23 cellular contexts compared by ENCODE assay signal in genomic region chr7:42614636-42615035, GRCh38.
DNase-seq lines count a peak whose midpoint lies in the region; ATAC-seq, FAIRE-seq and TF ChIP-seq lines count a peak whose summit lies in the region.
"Had no signal": no experiment of that assay in that cellular context is flagged by ENCODE, and none has a peak within 500 bp of the region (broad histone marks: within the 10 kb centered on the region; RNA-seq: fewer than 3 reads in every experiment).

No MANE protein-coding gene starts in this region.

- 100% methylated on average over 1 of the region's 4 CpGs; no CpG with 5 or more reads in 1 of the 2 experiments for WGBS in IMR-90 (ENCODE audit: extremely low coverage in 2 of 2, insufficient read length in 1 of 2), 2 experiments
- 63% methylated on average over 4 of the region's 4 CpGs for WGBS in suprapubic skin
- WGBS in spleen, 5 donors = 88 to 97% (median 94%) methylated on average over 4 of the region's 4 CpGs
- 90 to 91% (median 90%) methylated on average over 4 of the region's 4 CpGs for WGBS in small intestine, 3 donors

- TF ChIP-seq RAD21 in IMR-90 (IDR thresholded peaks at IDR 0.05; ENCODE audit: low read length) = no peak

- H3K4me3 Mint-ChIP-seq in activated CD8-positive, alpha-beta memory T cell treated with anti-CD3 and anti-CD28 coated beads, Interleukin-2, amount 10 ng/mL, durations not matched to agents 7 days and 5 days = no peak overlapping the region
- H3K4me3 Mint-ChIP-seq: B cell; CD4-positive, CD25-positive, alpha-beta regulatory T cell; CD8-positive, alpha-beta T cell had no signal

- H2BK120ac ChIP-seq in IMR-90 (ENCODE audit: low read depth, low read length) = no peak overlapping the region

- dilution Hi-C loops in IMR-90 (cut with HindIII; ENCODE audit: low sequenced_read_pairs, unreplicated experiment) = no loop called here

- no peaks in the 10 kb centered on the region for H3K36me3 ChIP-seq in IMR-90 (ENCODE audit: control insufficient read depth, insufficient read depth, low read length)
- no peaks in the 10 kb centered on the region for H3K36me3 ChIP-seq in bronchial epithelial cell (ENCODE audit: control insufficient read depth, insufficient read depth, low read length)
- H3K36me3 ChIP-seq in suprapubic skin = no peaks in the 10 kb centered on the region
- no peaks in the 10 kb centered on the region for H3K36me3 ChIP-seq in spleen
- no peaks in the 10 kb centered on the region for H3K36me3 ChIP-seq in small intestine (ENCODE audit: control insufficient read depth in 2 of 2, insufficient read depth in 2 of 2, low read length in 2 of 2)
- H3K36me3 ChIP-seq: BLaER1 had no signal

- no peak for TF ChIP-seq CTCF in IMR-90 (conservative IDR thresholded peaks at IDR 0.05; ENCODE audit: low read depth, low read length)
- no peak for TF ChIP-seq CTCF in bronchial epithelial cell (IDR thresholded peaks at IDR 0.05; ENCODE audit: insufficient read depth, low read length, severe bottlenecking)
- TF ChIP-seq CTCF in foreskin keratinocyte (conservative IDR thresholded peaks at IDR 0.05) = no peak
- TF ChIP-seq CTCF in suprapubic skin (IDR thresholded peaks at IDR 0.05) = no peak
- TF ChIP-seq CTCF in spleen (IDR thresholded peaks at IDR 0.05 in 8 of 11, conservative IDR thresholded peaks at IDR 0.05 in 3 of 11) = no peak

- POLR2A ChIA-PET in IMR-90 (lab: Charles Lee; ENCODE audit: unreplicated experiment) = no interaction called here

- no peak overlapping the region for H3K27ac ChIP-seq in IMR-90 (ENCODE audit: insufficient read depth, low read length)
- H3K27ac ChIP-seq in foreskin keratinocyte = no peak overlapping the region
- peak overlapping the region; percentile 9 for H3K27ac ChIP-seq in suprapubic skin
- H3K27ac ChIP-seq in spleen = no peak overlapping the region
- no peak overlapping the region for H3K27ac ChIP-seq in small intestine (ENCODE audit: low read depth in 1 of 2, low read length in 1 of 2)
- H3K27ac ChIP-seq: BLaER1, C4-2B, GM23248 had no signal

- H4K20me1 ChIP-seq in IMR-90 (ENCODE audit: insufficient read depth, low read length) = no peaks in the 10 kb centered on the region
- H4K20me1 ChIP-seq: BLaER1 had no signal

- no peak for ATAC-seq in IMR-90 (ENCODE audit: low read depth)
- no peak for ATAC-seq in foreskin keratinocyte
- ATAC-seq in activated CD8-positive, alpha-beta memory T cell treated with anti-CD3 and anti-CD28 coated beads, Interleukin-2, amount 10 ng/mL, durations not matched to agents 7 days and 5 days = no peak
- ATAC-seq: CD8-positive, alpha-beta T cell; GM12878 had no signal

- no peaks in the 10 kb centered on the region; the same call in 1 of the 2 replicates for H3K27me3 ChIP-seq in IMR-90 (ENCODE audit: control insufficient read depth, insufficient read depth, low read length)
- no peaks in the 10 kb centered on the region for H3K27me3 ChIP-seq in bronchial epithelial cell (ENCODE audit: control insufficient read depth, insufficient read depth, low read length)
- H3K27me3 ChIP-seq in foreskin keratinocyte = peaks cover 4% of the 10 kb centered on the region
- H3K27me3 ChIP-seq in suprapubic skin = no peaks in the 10 kb centered on the region
- H3K27me3 ChIP-seq in spleen (replicated peaks in 1 of 7) = no peaks in the 10 kb centered on the region
- H3K27me3 ChIP-seq in small intestine (ENCODE audit: control insufficient read depth in 2 of 2, insufficient read depth in 2 of 2, low read length in 2 of 2) = no peaks in the 10 kb centered on the region
- H3K27me3 ChIP-seq: BLaER1 had no signal

- H3K9me3 ChIP-seq in IMR-90 (ENCODE audit: control insufficient read depth, insufficient read depth, low read length) (no peaks in the 10 kb centered on the region), suprapubic skin (no peaks in the 10 kb centered on the region), spleen (no peaks in the 10 kb centered on the region), small intestine (ENCODE audit: control insufficient read depth, low read depth) (no peaks in the 10 kb centered on the region)
- H3K9me3 ChIP-seq: BLaER1, Caco-2 had no signal

- H3K4me2 ChIP-seq in IMR-90 (ENCODE audit: low read depth, low read length) = no peak overlapping the region
- H3K4me2 ChIP-seq: BLaER1 had no signal

- H3K4me3 ChIP-seq in IMR-90 (ENCODE audit: insufficient read depth, low read depth, low read length) (no peak overlapping the region), bronchial epithelial cell (ENCODE audit: low read depth, low read length) (no peak overlapping the region), suprapubic skin (no peak overlapping the region), spleen (no peak overlapping the region), small intestine (ENCODE audit: low read depth in 1 of 2, low read length in 2 of 2) (no peak overlapping the region)
- H3K4me3 ChIP-seq: BLaER1, GM12878, GM23248 had no signal

- no peak for FAIRE-seq in bronchial epithelial cell (lab: Jason Lieb, UNC)
- FAIRE-seq in small intestine (lab: Jason Lieb, UNC) = no peak
- FAIRE-seq: GM12878, GM19239, H1 had no signal

- no TSS peak for BruUV-seq in IMR-90 (replicated peaks; lab: Mats Ljungman, UMichigan)

- H2BK5ac ChIP-seq in IMR-90 (ENCODE audit: low read depth, low read length, poor library complexity, severe bottlenecking) = no peak overlapping the region

- H3K56ac ChIP-seq in IMR-90 (ENCODE audit: extremely low read depth, insufficient read depth, low read length) = no peak overlapping the region

- H3K27me3 Mint-ChIP-seq in activated CD8-positive, alpha-beta memory T cell treated with anti-CD3 and anti-CD28 coated beads, Interleukin-2, amount 10 ng/mL, durations not matched to agents 7 days and 5 days = no peaks in the 10 kb centered on the region
- H3K27me3 Mint-ChIP-seq: B cell; CD4-positive, CD25-positive, alpha-beta regulatory T cell had no signal

- TF ChIP-seq POLR2A in IMR-90 (IDR thresholded peaks at IDR 0.05; ENCODE audit: low read depth, low read length) = no peak
- TF ChIP-seq POLR2A in suprapubic skin (IDR thresholded peaks at IDR 0.05) = no peak
- no peak for TF ChIP-seq POLR2A in spleen (IDR thresholded peaks at IDR 0.05)

- H4K5ac ChIP-seq in IMR-90 (ENCODE audit: low read depth, low read length) = no peak overlapping the region

- CTCF ChIA-PET in IMR-90 (lab: Yijun Ruan, JAX) = no interaction called here
- CTCF ChIA-PET in activated CD8-positive, alpha-beta memory T cell treated with anti-CD3 and anti-CD28 coated beads, Interleukin-2, amount 10 ng/mL, durations not matched to agents 7 days and 5 days (lab: Charles Lee) = no interaction called here

- H2BK15ac ChIP-seq in IMR-90 (ENCODE audit: low read depth, low read length) = no peak overlapping the region

- H3K36me3 Mint-ChIP-seq in activated CD8-positive, alpha-beta memory T cell treated with anti-CD3 and anti-CD28 coated beads, Interleukin-2, amount 10 ng/mL, durations not matched to agents 7 days and 5 days = no peaks in the 10 kb centered on the region
- H3K36me3 Mint-ChIP-seq: CD4-positive, CD25-positive, alpha-beta regulatory T cell; CD8-positive, alpha-beta T cell had no signal

- H3K27ac Mint-ChIP-seq in activated CD8-positive, alpha-beta memory T cell treated with anti-CD3 and anti-CD28 coated beads, Interleukin-2, amount 10 ng/mL, durations not matched to agents 7 days and 5 days = no peak overlapping the region
- H3K27ac Mint-ChIP-seq: B cell; CD4-positive, CD25-positive, alpha-beta regulatory T cell; CD8-positive, alpha-beta T cell had no signal

- in situ Hi-C loops in IMR-90 (cut with MboI; ENCODE audit: low sequenced_read_pairs) = no loop called here

- H3K9me1 ChIP-seq in IMR-90 (ENCODE audit: insufficient read depth, low read length) = no peaks in the 10 kb centered on the region

- no peak overlapping the region for H3K18ac ChIP-seq in IMR-90 (ENCODE audit: low read depth, low read length)

- no peaks in the 10 kb centered on the region for H3K79me1 ChIP-seq in IMR-90 (ENCODE audit: low read depth in 1 of 2, low read length in 2 of 2)

- no peak overlapping the region for H3K9ac ChIP-seq in IMR-90 (ENCODE audit: low read depth, low read length)
- H3K9ac ChIP-seq: BLaER1, GM23248 had no signal

- no peak overlapping the region for H2AK9ac ChIP-seq in IMR-90 (replicated peaks; ENCODE audit: low read depth, low read length, poor library complexity)

- H3K4ac ChIP-seq in IMR-90 (ENCODE audit: low read depth, low read length) = no peak overlapping the region

- H4K91ac ChIP-seq in IMR-90 (ENCODE audit: insufficient read depth, low read depth, low read length) = no peak overlapping the region

- no peak overlapping the region for H3K23ac ChIP-seq in IMR-90 (ENCODE audit: low read depth, low read length)

- intact Hi-C loops in IMR-90 (cut with micrococcal nuclease) = no loop called here
- intact Hi-C loops in spleen (cut with DNase I; ENCODE audit: low total_unique reads) = no loop called here

- DNase-seq in IMR-90 = no peak
- peak; percentile 41 for DNase-seq in bronchial epithelial cell (ENCODE audit: low read depth)
- DNase-seq in foreskin keratinocyte = peak; percentile 42 to 62
- DNase-seq in suprapubic skin (ENCODE audit: low spot score in 2 of 2) = no peak
- DNase-seq in spleen = no peak
- DNase-seq in activated CD8-positive, alpha-beta memory T cell treated with anti-CD3 and anti-CD28 coated beads, Interleukin-2, amount 10 ng/mL, durations not matched to agents 7 days and 5 days = no peak
- no peak for DNase-seq in small intestine
- DNase-seq: Caco-2; CD4-positive, CD25-positive, alpha-beta regulatory T cell; CD8-positive, alpha-beta T cell; DMS153; DMS79; EL; GDM1; GM23248; H7; HCEC 1CT had no signal

- no peaks in the 10 kb centered on the region for H3K4me1 ChIP-seq in IMR-90 (ENCODE audit: control insufficient read depth, insufficient read depth, low read length)
- no peaks in the 10 kb centered on the region for H3K4me1 ChIP-seq in foreskin keratinocyte
- H3K4me1 ChIP-seq in suprapubic skin = peaks cover 27% of the 10 kb centered on the region
- H3K4me1 ChIP-seq in spleen = no peaks in the 10 kb centered on the region
- no peaks in the 10 kb centered on the region for H3K4me1 ChIP-seq in small intestine (ENCODE audit: control insufficient read depth in 2 of 2, insufficient read depth in 1 of 2, low read depth in 1 of 2, low read length in 1 of 2)
- H3K4me1 ChIP-seq: Caco-2 had no signal

- no peak overlapping the region for H2AK5ac ChIP-seq in IMR-90 (ENCODE audit: low read depth, low read length)

- no peak for TF ChIP-seq EP300 in suprapubic skin (IDR thresholded peaks at IDR 0.05)

- H3K9me3 Mint-ChIP-seq in activated CD8-positive, alpha-beta memory T cell treated with anti-CD3 and anti-CD28 coated beads, Interleukin-2, amount 10 ng/mL, durations not matched to agents 7 days and 5 days (ENCODE audit: low read depth) = no peaks in the 10 kb centered on the region
- H3K9me3 Mint-ChIP-seq: CD8-positive, alpha-beta T cell had no signal

- no peaks in the 10 kb centered on the region for H3K4me1 Mint-ChIP-seq in activated CD8-positive, alpha-beta memory T cell treated with anti-CD3 and anti-CD28 coated beads, Interleukin-2, amount 10 ng/mL, durations not matched to agents 7 days and 5 days
- H3K4me1 Mint-ChIP-seq: B cell; CD4-positive, CD25-positive, alpha-beta regulatory T cell had no signal

- no peak overlapping the region for H3K14ac ChIP-seq in IMR-90 (replicated peaks; ENCODE audit: low read depth, low read length)

- no peak overlapping the region for H4K8ac ChIP-seq in IMR-90 (ENCODE audit: low read depth in 2 of 2, low read length in 2 of 2)

- peak overlapping the region; percentile 44 for H2AFZ ChIP-seq in IMR-90 (replicated peaks; ENCODE audit: low read length, poor library complexity)
- H2AFZ ChIP-seq: GM23248 had no signal

- no peak overlapping the region for H2BK20ac ChIP-seq in IMR-90 (ENCODE audit: low read depth, low read length)

Comparison
In these comparisons a context has a peak if more than half of its experiments do, and no peak if none do; other contexts are left out.
1. DNase-seq: peak in bronchial epithelial cell (single experiment) and foreskin keratinocyte (2 of 2); none in IMR-90 (single experiment), suprapubic skin (0 of 2), spleen (single experiment), activated CD8-positive, alpha-beta memory T cell treated with anti-CD3 and anti-CD28 coated beads, Interleukin-2, amount 10 ng/mL, durations not matched to agents 7 days and 5 days (single experiment) and small intestine (single experiment).